Comparison of ENCODE assay signal across 38 cellular contexts in genomic region chr6:46156701-46157100, GRCh38. TPM values are rescaled to one million over a fixed set of nuclear protein-coding genes. Genes with fewer than 3 reads are reported as not detected.
"Had no signal": no experiment of that assay in that cellular context is flagged by ENCODE, and none has a peak within 500 bp of the region (broad histone marks: within the 10 kb centered on the region; RNA-seq: fewer than 3 reads in every experiment).

No MANE protein-coding gene starts in this region.

- DNase-seq: Kasumi-1, MG63, MM.1S, MV-4-11, NCI-H1048, NCI-H1092, NCI-H1092 treated with DMSO at 0.1 percent for 48 hours, NCI-H1105, NCI-H1105 treated with DMSO at 0.1 percent for 48 hours, NCI-H1417, NCI-H1417 treated with DMSO at 0.1 percent for 48 hours, NCI-H1436, NCI-H1436 treated with DMSO at 0.1 percent for 48 hours, NCI-H146, NCI-H1694, NCI-H1694 treated with DMSO at 0.1 percent for 48 hours, NCI-H187, NCI-H187 treated with DMSO at 0.1 percent for 48 hours, NCI-H1930, NCI-H2029, NCI-H2029 treated with DMSO at 0.1 percent for 48 hours, NCI-H2081, NCI-H2081 treated with DMSO at 0.1 percent for 48 hours, NCI-H2107, NCI-H2171, NCI-H2171 treated with DMSO at 0.1 percent for 48 hours, NCI-H2227 treated with DMSO at 0.1 percent for 48 hours, NCI-H226, NCI-H345, NCI-H446, NCI-H446 treated with DMSO at 0.1 percent for 48 hours, NCI-H510A, NCI-H510A treated with DMSO at 0.1 percent for 48 hours, NCI-H524, NCI-H524 treated with DMSO at 0.1 percent for 48 hours, NCI-H526, NCI-H526 treated with DMSO at 0.1 percent for 48 hours had no signal

- H3K9me3 ChIP-seq: MG63 had no signal

- H3K4me3 ChIP-seq: MG63 had no signal

- H3K27me3 ChIP-seq: MG63 had no signal

- H3K36me3 ChIP-seq: MG63 had no signal

RNA-seq across cellular contexts. Expression of gene ENPP5, which starts 14.1 kb away (rescaled TPM):
- total RNA-seq: NCI-H460 had no signal
